Comparison of ENCODE assay signal across 24 cellular contexts in genomic region chr3:136906725-136907124, GRCh38. TPM values are rescaled to one million over a fixed set of nuclear protein-coding genes. Genes with fewer than 3 reads are reported as not detected.
DNase-seq lines count a peak whose midpoint lies in the region; ATAC-seq and TF ChIP-seq lines count a peak whose summit lies in the region.
"Had no signal": no experiment of that assay in that cellular context is flagged by ENCODE, and none has a peak within 500 bp of the region (broad histone marks: within the 10 kb centered on the region; RNA-seq: fewer than 3 reads in every experiment).

No MANE protein-coding gene starts in this region.

- H3T11ph ChIP-seq in H9 (ENCODE audit: low read length), result no peak overlapping the region

- no peak overlapping the region for H2AK5ac ChIP-seq in H9 (ENCODE audit: insufficient read length, low read length)

- no peak overlapping the region for H3K56ac ChIP-seq in H9 (ENCODE audit: insufficient read length, low read depth, low read length)

- no peak overlapping the region for H4K91ac ChIP-seq in H9 (ENCODE audit: insufficient read length, low read depth, low read length)

- no peak overlapping the region for H3K18ac ChIP-seq in H9 (ENCODE audit: insufficient read length, low read depth, low read length)

- H3K36me3 Mint-ChIP-seq in CD4-positive, alpha-beta memory T cell, result peaks cover 25 to 31% of the 10 kb centered on the region in 2 donors
- H3K36me3 Mint-ChIP-seq in H9 (ENCODE audit: insufficient read depth in 1 of 3, low read depth in 3 of 3), result peaks cover 0 to 8% (median 3%) of the 10 kb centered on the region in 3 experiments; a peak in 4 of 7 replicates
- peaks cover 8% of the 10 kb centered on the region for H3K36me3 Mint-ChIP-seq in central memory CD8-positive, alpha-beta T cell (ENCODE audit: insufficient read depth)
- peaks cover 19% of the 10 kb centered on the region for H3K36me3 Mint-ChIP-seq in natural killer cell treated with Interleukin-12 subunit alpha and Interleukin-12 subunit beta and Interleukin-15 and Interleukin-18, amount 100 ng/mL, for 72 hours
- peaks cover 56% of the 10 kb centered on the region for H3K36me3 Mint-ChIP-seq in activated CD4-positive, alpha-beta T cell treated with anti-CD3 and anti-CD28 coated beads, Interleukin-2, amount 10 ng/mL, durations not matched to agents 7 days and 5 days (ENCODE audit: low read depth)

- no peaks in the 10 kb centered on the region for H3K23me2 ChIP-seq in H9 (ENCODE audit: insufficient read length, low read depth, low read length, poor library complexity, severe bottlenecking)

- CTCF ChIA-PET in CD4-positive, alpha-beta memory T cell (lab: Charles Lee; ENCODE audit: partially characterized antibody), result no interaction called here
- CTCF ChIA-PET in activated CD4-positive, alpha-beta T cell treated with anti-CD3 and anti-CD28 coated beads, Interleukin-2, amount 10 ng/mL, durations not matched to agents 7 days and 5 days (lab: Charles Lee), result interaction anchor here (1.0 to 1.3 kb wide), 2 partner anchors 13 to 154 kb away, joined by 3 read pairs; partner anchors contain the start of gene STAG1

- peaks cover 21% of the 10 kb centered on the region; the same call in 1 of the 2 replicates for H3K79me2 ChIP-seq in H9 (ENCODE audit: insufficient read depth, low read length)

- no peak overlapping the region for H3K4me2 ChIP-seq in H9 (ENCODE audit: insufficient read depth, insufficient read length, low read length)
- H3K4me2 ChIP-seq: PC-9, smooth muscle cell had no signal

- H2BK5ac ChIP-seq in H9 (ENCODE audit: insufficient read length, low read length), result no peak overlapping the region

- peak overlapping the region; percentile 12 for H3K27ac ChIP-seq in CD4-positive, alpha-beta memory T cell (ENCODE audit: low read depth, low read length)
- H3K27ac ChIP-seq in H9 (ENCODE audit: insufficient read length, low read depth, low read length), result no peak overlapping the region
- H3K27ac ChIP-seq: C4-2B, epithelial cell of prostate, PC-9, suprapubic skin had no signal

- no peak overlapping the region for H3K4ac ChIP-seq in H9 (ENCODE audit: low read depth, low read length)

- no peak overlapping the region for H3K23ac ChIP-seq in H9 (ENCODE audit: insufficient read length, low read depth, low read length)

- H4K20me1 ChIP-seq in H9 (ENCODE audit: control insufficient read depth, insufficient read depth, insufficient read length), result peaks cover 4% of the 10 kb centered on the region

- H3K27me3 Mint-ChIP-seq in CD4-positive, alpha-beta memory T cell, result no peaks in the 10 kb centered on the region
- no peaks in the 10 kb centered on the region; the same call in 1 of the 2 replicates for H3K27me3 Mint-ChIP-seq in H9 (ENCODE audit: low read depth)
- H3K27me3 Mint-ChIP-seq in central memory CD8-positive, alpha-beta T cell, result no peaks in the 10 kb centered on the region
- no peaks in the 10 kb centered on the region for H3K27me3 Mint-ChIP-seq in natural killer cell treated with Interleukin-12 subunit alpha and Interleukin-12 subunit beta and Interleukin-15 and Interleukin-18, amount 100 ng/mL, for 72 hours
- no peaks in the 10 kb centered on the region for H3K27me3 Mint-ChIP-seq in activated CD4-positive, alpha-beta T cell treated with anti-CD3 and anti-CD28 coated beads, Interleukin-2, amount 10 ng/mL, durations not matched to agents 7 days and 5 days
- H3K27me3 Mint-ChIP-seq: stimulated activated memory B cell treated with anti-CD40 and anti-IgM and Interleukin-4, amounts not matched to agents 10 μg/mL and 1 μg/mL and 100 μg/mL, for 72 hours had no signal

- ATAC-seq in central memory CD8-positive, alpha-beta T cell (replicated peaks; ENCODE audit: extremely low read depth, poor library complexity, severe bottlenecking), result no peak
- ATAC-seq in natural killer cell treated with Interleukin-12 subunit alpha and Interleukin-12 subunit beta and Interleukin-15 and Interleukin-18, amount 100 ng/mL, for 72 hours, result no peak
- ATAC-seq in HG02642 (IDR thresholded peaks at IDR 0.05; ENCODE audit: poor library complexity, unreplicated experiment), result no peak
- ATAC-seq: stimulated activated memory B cell treated with anti-CD40 and anti-IgM and Interleukin-4, amounts not matched to agents 10 μg/mL and 1 μg/mL and 100 μg/mL, for 72 hours had no signal

- H3K36me3 ChIP-seq in CD4-positive, alpha-beta memory T cell (ENCODE audit: insufficient read depth, low read length), result no peaks in the 10 kb centered on the region
- H3K36me3 ChIP-seq: suprapubic skin had no signal

- TF ChIP-seq CTCF in H9 (conservative IDR thresholded peaks at IDR 0.05), result no peak

- H3K4me3 Mint-ChIP-seq in CD4-positive, alpha-beta memory T cell, result peak overlapping the region in 6 of 8 donors; percentile 7 to 54 (median 12)
- no peak overlapping the region for H3K4me3 Mint-ChIP-seq in H9
- peak overlapping the region; percentile 40 for H3K4me3 Mint-ChIP-seq in central memory CD8-positive, alpha-beta T cell
- no peak overlapping the region for H3K4me3 Mint-ChIP-seq in natural killer cell treated with Interleukin-12 subunit alpha and Interleukin-12 subunit beta and Interleukin-15 and Interleukin-18, amount 100 ng/mL, for 72 hours
- H3K4me3 Mint-ChIP-seq in activated CD4-positive, alpha-beta T cell treated with anti-CD3 and anti-CD28 coated beads, Interleukin-2, amount 10 ng/mL, durations not matched to agents 7 days and 5 days, result no peak overlapping the region
- H3K4me3 Mint-ChIP-seq: HFFc6; stimulated activated memory B cell treated with anti-CD40 and anti-IgM and Interleukin-4, amounts not matched to agents 10 μg/mL and 1 μg/mL and 100 μg/mL, for 72 hours had no signal

- H3K9ac ChIP-seq in H9 (ENCODE audit: extremely low read depth, insufficient read length, low read length), result no peak overlapping the region

- no peak overlapping the region for H4K8ac ChIP-seq in H9 (replicated peaks; ENCODE audit: insufficient read length, low read depth, low read length)

- DNase-seq in CD4-positive, alpha-beta memory T cell, result no peak
- DNase-seq in H9, result no peak
- no peak for DNase-seq in central memory CD8-positive, alpha-beta T cell (ENCODE audit: low spot score in 2 of 2)
- no peak for DNase-seq in natural killer cell treated with Interleukin-12 subunit alpha and Interleukin-12 subunit beta and Interleukin-15 and Interleukin-18, amount 100 ng/mL, for 72 hours (ENCODE audit: low spot score)
- DNase-seq in NCI-H1092 treated with DMSO at 0.1 percent for 48 hours (lab: John Stamatoyannopoulos, UW), result no peak
- no peak for DNase-seq in activated CD4-positive, alpha-beta T cell treated with anti-CD3 and anti-CD28 coated beads, Interleukin-2, amount 10 ng/mL, durations not matched to agents 7 days and 5 days
- DNase-seq: DMS153; glutamatergic neuron; HFFc6; kidney glomerular epithelial cell; MG63; NCI-H1417; NCI-H2107; NCI-H446; PC-9; stimulated activated CD4-positive, alpha-beta T cell treated with anti-CD3 and anti-CD28 coated beads, Interleukin-2, amount 100 ng/mL, for 48 hours; T-helper 1 cell had no signal

- no peaks in the 10 kb centered on the region for H3K27me3 ChIP-seq in CD4-positive, alpha-beta memory T cell (ENCODE audit: insufficient read depth, low read length)
- no peaks in the 10 kb centered on the region for H3K27me3 ChIP-seq in H9 (ENCODE audit: insufficient read depth, low read length)
- H3K27me3 ChIP-seq: MG63, suprapubic skin had no signal

- peaks cover 79% of the 10 kb centered on the region for H3K4me1 ChIP-seq in CD4-positive, alpha-beta memory T cell (ENCODE audit: insufficient read depth, low read length)
- peaks cover 3% of the 10 kb centered on the region; the same call in 1 of the 2 replicates for H3K4me1 ChIP-seq in H9 (ENCODE audit: insufficient read depth, low read length)

- no peak overlapping the region for H2BK20ac ChIP-seq in H9 (ENCODE audit: low read depth, low read length, poor library complexity, severe bottlenecking)

- H3K27ac Mint-ChIP-seq in CD4-positive, alpha-beta memory T cell, result peak overlapping the region; percentile 6 to 88 (median 47)
- peak overlapping the region in 2 of 3 experiments; percentile 21 to 38; a peak in 2 of 7 replicates for H3K27ac Mint-ChIP-seq in H9
- H3K27ac Mint-ChIP-seq in central memory CD8-positive, alpha-beta T cell (ENCODE audit: low read depth), result peak overlapping the region; percentile 88
- H3K27ac Mint-ChIP-seq in natural killer cell treated with Interleukin-12 subunit alpha and Interleukin-12 subunit beta and Interleukin-15 and Interleukin-18, amount 100 ng/mL, for 72 hours, result peak overlapping the region; percentile 40 to 73
- H3K27ac Mint-ChIP-seq in activated CD4-positive, alpha-beta T cell treated with anti-CD3 and anti-CD28 coated beads, Interleukin-2, amount 10 ng/mL, durations not matched to agents 7 days and 5 days, result no peak overlapping the region
- H3K27ac Mint-ChIP-seq: HFFc6; stimulated activated memory B cell treated with anti-CD40 and anti-IgM and Interleukin-4, amounts not matched to agents 10 μg/mL and 1 μg/mL and 100 μg/mL, for 72 hours had no signal

- no peak overlapping the region for H2BK120ac ChIP-seq in H9 (ENCODE audit: low read depth, low read length, poor library complexity, severe bottlenecking)

- intact Hi-C loops in CD4-positive, alpha-beta memory T cell (cut with micrococcal nuclease), result no loop called here

- peaks cover 62 to 76% (median 70%) of the 10 kb centered on the region in 4 donors for H3K4me1 Mint-ChIP-seq in CD4-positive, alpha-beta memory T cell
- H3K4me1 Mint-ChIP-seq in H9, result peaks cover 32 to 38% of the 10 kb centered on the region in 2 experiments
- H3K4me1 Mint-ChIP-seq in central memory CD8-positive, alpha-beta T cell, result peaks cover 79% of the 10 kb centered on the region
- peaks cover 62 to 80% of the 10 kb centered on the region in 2 donors for H3K4me1 Mint-ChIP-seq in natural killer cell treated with Interleukin-12 subunit alpha and Interleukin-12 subunit beta and Interleukin-15 and Interleukin-18, amount 100 ng/mL, for 72 hours (ENCODE audit: low read depth in 2 of 2)
- peaks cover 42% of the 10 kb centered on the region for H3K4me1 Mint-ChIP-seq in activated CD4-positive, alpha-beta T cell treated with anti-CD3 and anti-CD28 coated beads, Interleukin-2, amount 10 ng/mL, durations not matched to agents 7 days and 5 days

- peaks cover 0 to 8% of the 10 kb centered on the region in 2 donors for H3K9me3 ChIP-seq in CD4-positive, alpha-beta memory T cell (ENCODE audit: control insufficient read depth in 1 of 2, low read length in 2 of 2)
- no peaks in the 10 kb centered on the region for H3K9me3 ChIP-seq in H9 (ENCODE audit: control insufficient read depth, low read depth, low read length)

- H2BK15ac ChIP-seq in H9 (ENCODE audit: low read depth, low read length), result no peak overlapping the region

- no peak overlapping the region for H3K4me3 ChIP-seq in CD4-positive, alpha-beta memory T cell (ENCODE audit: low read length in 2 of 2)
- H3K4me3 ChIP-seq: lung, MG63, PC-9, smooth muscle cell, suprapubic skin had no signal

- H3K79me1 ChIP-seq in H9 (ENCODE audit: insufficient read depth, low read depth, low read length, poor library complexity, severe bottlenecking), result no peaks in the 10 kb centered on the region

- H4K5ac ChIP-seq in H9 (ENCODE audit: insufficient read length, low read depth, low read length), result no peak overlapping the region

- H2AFZ ChIP-seq in H9 (ENCODE audit: low read length), result no peak overlapping the region
- H2AFZ ChIP-seq: PC-9 had no signal

- H3K9me3 Mint-ChIP-seq in CD4-positive, alpha-beta memory T cell, result peaks cover 2 to 39% (median 16%) of the 10 kb centered on the region in 8 donors
- H3K9me3 Mint-ChIP-seq in H9, result peaks cover 0 to 4% of the 10 kb centered on the region in 2 experiments; a peak in 3 of 5 replicates
- peaks cover 5% of the 10 kb centered on the region for H3K9me3 Mint-ChIP-seq in central memory CD8-positive, alpha-beta T cell
- H3K9me3 Mint-ChIP-seq in natural killer cell treated with Interleukin-12 subunit alpha and Interleukin-12 subunit beta and Interleukin-15 and Interleukin-18, amount 100 ng/mL, for 72 hours, result no peaks in the 10 kb centered on the region
- peaks cover 27% of the 10 kb centered on the region for H3K9me3 Mint-ChIP-seq in activated CD4-positive, alpha-beta T cell treated with anti-CD3 and anti-CD28 coated beads, Interleukin-2, amount 10 ng/mL, durations not matched to agents 7 days and 5 days

- 0 out of 2 replicates have a peak overlapping the region, but pooled peaks have one; percentile 4 for H3K14ac ChIP-seq in H9 (ENCODE audit: insufficient read depth, low read length)

- WGBS in H9 (ENCODE audit: extremely low coverage, insufficient read length, low lambda C conversion rate), result no CpG with 5 or more reads among the region's 5 CpGs

- no peak overlapping the region for H2BK12ac ChIP-seq in H9 (ENCODE audit: insufficient read length, low read depth, low read length)

- POLR2A ChIA-PET in CD4-positive, alpha-beta memory T cell (lab: Charles Lee; ENCODE audit: partially characterized antibody), result interaction anchor here (1.7 kb wide), 1 partner anchor 8 kb away, joined by 4 read pairs; no protein-coding TSS in a partner anchor
- POLR2A ChIA-PET in activated CD4-positive, alpha-beta T cell treated with anti-CD3 and anti-CD28 coated beads, Interleukin-2, amount 10 ng/mL, durations not matched to agents 7 days and 5 days (lab: Charles Lee), result no interaction called here

RNA-seq across cellular contexts. Expression of gene NCK1, which starts 44.7 kb away (rescaled TPM):
- 10 to 100 TPM; 61.2 to 68.4 TPM for total RNA-seq in CD4-positive, alpha-beta memory T cell
- polyA plus RNA-seq in CD4-positive, alpha-beta memory T cell, result 10 to 100 TPM; 40.3 to 62.1 TPM
- total RNA-seq in H9 (2021), result 26.4 and 27.5 TPM in 2 replicates
- 10 to 100 TPM; 41.2 to 63.6 TPM for total RNA-seq in natural killer cell treated with Interleukin-12 subunit alpha and Interleukin-12 subunit beta and Interleukin-15 and Interleukin-18, amount 100 ng/mL, for 72 hours
- total RNA-seq in activated CD4-positive, alpha-beta T cell treated with anti-CD3 and anti-CD28 coated beads, Interleukin-2, amount 10 ng/mL, durations not matched to agents 7 days and 5 days, result 10 to 100 TPM; 39.2 to 48.5 TPM

RNA-seq across cellular contexts. Expression of gene IL20RB, which starts 51.1 kb away (rescaled TPM):
- 1 to 10 TPM; 1.5 to 2.7 TPM for total RNA-seq in CD4-positive, alpha-beta memory T cell
- polyA plus RNA-seq in CD4-positive, alpha-beta memory T cell, result 1 to 10 TPM in 1 of 2 donors, not detected in 1; 1.4 TPM
- total RNA-seq in H9 (2021), result 1.5 TPM in 2 replicates
- total RNA-seq in natural killer cell treated with Interleukin-12 subunit alpha and Interleukin-12 subunit beta and Interleukin-15 and Interleukin-18, amount 100 ng/mL, for 72 hours, result 1 to 10 TPM; 3.4 to 8.7 TPM
- total RNA-seq in activated CD4-positive, alpha-beta T cell treated with anti-CD3 and anti-CD28 coated beads, Interleukin-2, amount 10 ng/mL, durations not matched to agents 7 days and 5 days, result 1 to 10 TPM; 1.2 to 1.6 TPM

Comparison
In these comparisons a context has a peak if more than half of its experiments do, and no peak if none do; other contexts are left out.
1. H3K4me3 Mint-ChIP-seq: peak in CD4-positive, alpha-beta memory T cell (6 of 8) and central memory CD8-positive, alpha-beta T cell (single experiment); none in H9 (0 of 2), natural killer cell treated with Interleukin-12 subunit alpha and Interleukin-12 subunit beta and Interleukin-15 and Interleukin-18, amount 100 ng/mL, for 72 hours (single experiment) and activated CD4-positive, alpha-beta T cell treated with anti-CD3 and anti-CD28 coated beads, Interleukin-2, amount 10 ng/mL, durations not matched to agents 7 days and 5 days (single experiment).